In genomic region chr1:109133815-109134214, GRCh38 we compare ENCODE assay signal across 8 cellular contexts. TPM values are rescaled to one million over a fixed set of nuclear protein-coding genes. Genes with fewer than 3 reads are reported as not detected.
A peak's percentile ranks its signal among the peaks of the same experiment; 100 is the strongest.
DNase-seq lines count a peak whose midpoint lies in the region; ATAC-seq and TF ChIP-seq lines count a peak whose summit lies in the region.

No MANE protein-coding gene starts in this region.

- no peaks in the 10 kb centered on the region for H3K9me3 ChIP-seq in breast epithelium
- H3K9me3 ChIP-seq in parathyroid adenoma (ENCODE audit: control insufficient read depth, low read length), result no peaks in the 10 kb centered on the region

- peak; percentile 74 for ATAC-seq in GM19043 (IDR thresholded peaks at IDR 0.05; ENCODE audit: low read depth, unreplicated experiment)
- no peak for ATAC-seq in GM21390 (IDR thresholded peaks at IDR 0.05; ENCODE audit: unreplicated experiment)
- ATAC-seq in HG02623 (IDR thresholded peaks at IDR 0.05; ENCODE audit: unreplicated experiment), result no peak

- peak; percentile 39 for DNase-seq in KBM-7
- DNase-seq in breast epithelium (ENCODE audit: low spot score in 2 of 2), result peak in 1 of 2 donors; percentile 58
- no peak for DNase-seq in DMS53 (lab: John Stamatoyannopoulos, UW)
- DNase-seq in NCI-H2107 treated with DMSO at 0.1 percent for 48 hours (lab: John Stamatoyannopoulos, UW; ENCODE audit: unreplicated experiment), result no peak

- H3K9ac ChIP-seq in parathyroid adenoma, result no peak overlapping the region

- TF ChIP-seq CTCF in breast epithelium (IDR thresholded peaks at IDR 0.05) (no peak), parathyroid adenoma (IDR thresholded peaks at IDR 0.05) (no peak)

- H3K27ac ChIP-seq in breast epithelium (peak overlapping the region; percentile 64 to 69), parathyroid adenoma (no peak overlapping the region)

- in situ Hi-C loops in KBM-7 (cut with MboI; ENCODE audit: low pct_unique_long_range_greater_than_20kb, low sequenced_read_pairs), result no loop called here

- no peak for TF ChIP-seq POLR2A in breast epithelium (IDR thresholded peaks at IDR 0.05)

- no peaks in the 10 kb centered on the region for H3K36me3 ChIP-seq in breast epithelium
- no peaks in the 10 kb centered on the region for H3K36me3 ChIP-seq in parathyroid adenoma (ENCODE audit: control insufficient read depth, insufficient read depth, low read length)

- H3K4me3 ChIP-seq in breast epithelium, result no peak overlapping the region
- H3K4me3 ChIP-seq in parathyroid adenoma (ENCODE audit: low read depth, low read length), result no peak overlapping the region

- no peak overlapping the region for H3K4me2 ChIP-seq in parathyroid adenoma (ENCODE audit: low read length)

- intact Hi-C loops in breast epithelium (cut with DNase I; ENCODE audit: low total_unique reads), result no loop called here

- H3K27me3 ChIP-seq in breast epithelium, result no peaks in the 10 kb centered on the region
- no peaks in the 10 kb centered on the region for H3K27me3 ChIP-seq in parathyroid adenoma (ENCODE audit: control insufficient read depth, insufficient read depth, low read length)

- H2AFZ ChIP-seq in parathyroid adenoma, result peak overlapping the region; percentile 40

- H3K79me2 ChIP-seq in parathyroid adenoma, result no peaks in the 10 kb centered on the region

- H3K4me1 ChIP-seq in breast epithelium (peaks cover 5% of the 10 kb centered on the region in 2 donors), parathyroid adenoma (peaks cover 5% of the 10 kb centered on the region)

RNA-seq across cellular contexts. Expression of gene ELAPOR1, which starts 19.9 kb away (rescaled TPM):
- 100 to 1,000 TPM in 2 of 3 donors, under 1 TPM in 1; 0.64 to 220 (median 202) TPM for total RNA-seq in breast epithelium

RNA-seq across cellular contexts. Expression of gene TMEM167B, which starts 43.3 kb away (rescaled TPM):
- total RNA-seq in breast epithelium, result 10 to 100 TPM; 30.7 to 32.6 (median 32.4) TPM

RNA-seq across cellular contexts. Expression of gene TAF13, which starts 58.0 kb away (rescaled TPM):
- 10 to 100 TPM; 23.1 to 36.4 (median 25.8) TPM for total RNA-seq in breast epithelium
